11 cellular contexts compared by ENCODE assay signal in genomic region chr17:40687106-40687505, GRCh38. TPM values are rescaled to one million over a fixed set of nuclear protein-coding genes. Genes with fewer than 3 reads are reported as not detected.
"Had no signal": no experiment of that assay in that cellular context is flagged by ENCODE, and none has a peak within 500 bp of the region (broad histone marks: within the 10 kb centered on the region; RNA-seq: fewer than 3 reads in every experiment).

No MANE protein-coding gene starts in this region.

- H3K4me1 Mint-ChIP-seq: H9, IgD-negative memory B cell had no signal

- H3K4me3 ChIP-seq: GM23248 had no signal

- H3K4me2 ChIP-seq: KMS-11 had no signal

- H3K36me3 Mint-ChIP-seq: IgD-negative memory B cell had no signal

- DNase-seq: GM23248, H9, HCEC 1CT, KBM-7 had no signal

- H3K27ac Mint-ChIP-seq: H9, IgD-negative memory B cell had no signal

- FAIRE-seq: H1, H54, HepG2 had no signal

- ATAC-seq: HepG2 had no signal

- H2AFZ ChIP-seq: GM23248 had no signal

- H3K9me3 Mint-ChIP-seq: H9, IgD-negative memory B cell had no signal

- H3K27ac ChIP-seq: GM23248, HL-60, KMS-11 had no signal

- H3K4me3 Mint-ChIP-seq: H9, IgD-negative memory B cell had no signal

RNA-seq across cellular contexts. Expression of gene KRT24, which starts 16.4 kb away (rescaled TPM):
- total RNA-seq: GM23248, H1, H9, HepG2, HT1080 had no signal
- polyA plus RNA-seq: GM23248, H1, HepG2, IgD-negative memory B cell had no signal

RNA-seq across cellular contexts. Expression of gene KRT222, which starts 22.1 kb away (rescaled TPM):
- total RNA-seq: GM23248, HepG2, HT1080 had no signal
- polyA plus RNA-seq: GM23248, HepG2, IgD-negative memory B cell had no signal
